ENCODE assay signal across 1 cellular context in the genomic region with DNA sequence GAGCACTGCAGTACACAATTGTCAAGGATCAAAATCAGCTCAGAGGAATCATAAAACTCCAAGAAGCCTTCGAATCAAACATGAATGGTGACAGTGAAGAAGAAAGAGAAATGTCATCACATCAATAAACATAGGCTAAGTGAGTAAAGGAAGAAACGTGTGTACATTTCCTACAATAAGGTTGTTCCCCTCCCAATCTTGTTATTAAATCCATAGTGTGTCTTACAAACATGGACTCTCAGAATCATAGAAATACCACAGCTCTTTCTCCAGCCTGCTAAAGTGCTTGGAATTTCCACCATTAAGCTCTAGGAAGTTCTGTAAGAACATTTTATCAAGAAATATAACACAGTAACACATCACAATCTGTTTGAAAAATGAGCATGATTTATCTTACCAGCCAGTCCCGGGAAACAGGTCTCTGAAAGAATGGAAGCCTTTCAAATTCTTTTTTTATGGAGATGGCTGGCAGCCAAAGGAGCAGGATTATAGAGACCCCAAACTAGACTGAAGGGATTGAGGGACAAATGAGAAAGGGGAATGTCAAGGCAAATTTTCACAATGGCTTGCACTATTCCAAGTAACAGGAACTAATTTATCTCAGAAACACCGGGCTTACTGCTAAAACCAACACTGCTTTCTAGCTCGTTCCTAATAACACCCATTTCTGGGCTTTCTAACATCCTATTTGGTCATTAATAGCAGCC.
TF ChIP-seq lines count a peak whose summit lies in the region.

No MANE protein-coding gene starts in this region.

TF ChIP-seq in K562, 482 proteins besides CTCF, POLR2A, EP300 and RAD21 (continued from another document and continues in another):
- TF ChIP-seq, protein P1, sequence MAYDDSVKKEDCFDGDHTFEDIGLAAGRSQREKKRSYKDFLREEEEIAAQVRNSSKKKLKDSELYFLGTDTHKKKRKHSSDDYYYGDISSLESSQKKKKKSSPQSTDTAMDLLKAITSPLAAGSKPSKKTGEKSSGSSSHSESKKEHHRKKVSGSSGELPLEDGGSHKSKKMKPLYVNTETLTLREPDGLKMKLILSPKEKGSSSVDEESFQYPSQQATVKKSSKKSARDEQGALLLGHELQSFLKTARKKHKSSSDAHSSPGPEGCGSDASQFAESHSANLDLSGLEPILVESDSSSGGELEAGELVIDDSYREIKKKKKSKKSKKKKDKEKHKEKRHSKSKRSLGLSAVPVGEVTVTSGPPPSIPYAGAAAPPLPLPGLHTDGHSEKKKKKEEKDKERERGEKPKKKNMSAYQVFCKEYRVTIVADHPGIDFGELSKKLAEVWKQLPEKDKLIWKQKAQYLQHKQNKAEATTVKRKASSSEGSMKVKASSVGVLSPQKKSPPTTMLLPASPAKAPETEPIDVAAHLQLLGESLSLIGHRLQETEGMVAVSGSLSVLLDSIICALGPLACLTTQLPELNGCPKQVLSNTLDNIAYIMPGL (CRISPR knock-in tag; IDR thresholded peaks at IDR 0.05): no peak
- peak; percentile 93 for TF ChIP-seq NFRKB (IDR thresholded peaks at IDR 0.05; ENCODE audit: low read depth)
- no peak for TF ChIP-seq ZSCAN29 (IDR thresholded peaks at IDR 0.05)
- TF ChIP-seq ZNF175 (CRISPR knock-in tag; IDR thresholded peaks at IDR 0.05; ENCODE audit: low read depth): peak; percentile 31; the same call in 1 of the 2 replicates
- no peak for TF ChIP-seq ZNF695 (CRISPR knock-in tag; IDR thresholded peaks at IDR 0.05)
- TF ChIP-seq TAF1 (IDR thresholded peaks at IDR 0.05; ENCODE audit: control insufficient read depth, extremely low read depth, insufficient read depth, low read length, severe bottlenecking): no peak
- 0 out of 2 replicates have a peak, but pooled peaks have one; percentile 6 for TF ChIP-seq ILK (tag; IDR thresholded peaks at IDR 0.05; ENCODE audit: borderline replicate concordance, low read depth)
- TF ChIP-seq DDX20 (tag; IDR thresholded peaks at IDR 0.05; ENCODE audit: low read depth): no peak
- TF ChIP-seq, protein P2, sequence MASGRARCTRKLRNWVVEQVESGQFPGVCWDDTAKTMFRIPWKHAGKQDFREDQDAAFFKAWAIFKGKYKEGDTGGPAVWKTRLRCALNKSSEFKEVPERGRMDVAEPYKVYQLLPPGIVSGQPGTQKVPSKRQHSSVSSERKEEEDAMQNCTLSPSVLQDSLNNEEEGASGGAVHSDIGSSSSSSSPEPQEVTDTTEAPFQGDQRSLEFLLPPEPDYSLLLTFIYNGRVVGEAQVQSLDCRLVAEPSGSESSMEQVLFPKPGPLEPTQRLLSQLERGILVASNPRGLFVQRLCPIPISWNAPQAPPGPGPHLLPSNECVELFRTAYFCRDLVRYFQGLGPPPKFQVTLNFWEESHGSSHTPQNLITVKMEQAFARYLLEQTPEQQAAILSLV (tag; IDR thresholded peaks at IDR 0.05): 0 out of 2 replicates have a peak, but pooled peaks have one; percentile 23
- TF ChIP-seq SRF (CRISPR knock-in tag; IDR thresholded peaks at IDR 0.05): no peak
- TF ChIP-seq RNF2 (IDR thresholded peaks at IDR 0.05): no peak
- TF ChIP-seq ARHGAP35 (IDR thresholded peaks at IDR 0.05; ENCODE audit: partially characterized antibody): no peak
- peak; percentile 16 for TF ChIP-seq NFIC (IDR thresholded peaks at IDR 0.05)
- no peak for TF ChIP-seq CBFB (CRISPR knock-in tag; IDR thresholded peaks at IDR 0.05)
- no peak for TF ChIP-seq HOXB6 (CRISPR knock-in tag; IDR thresholded peaks at IDR 0.05; ENCODE audit: borderline replicate concordance)
- TF ChIP-seq, protein P3, sequence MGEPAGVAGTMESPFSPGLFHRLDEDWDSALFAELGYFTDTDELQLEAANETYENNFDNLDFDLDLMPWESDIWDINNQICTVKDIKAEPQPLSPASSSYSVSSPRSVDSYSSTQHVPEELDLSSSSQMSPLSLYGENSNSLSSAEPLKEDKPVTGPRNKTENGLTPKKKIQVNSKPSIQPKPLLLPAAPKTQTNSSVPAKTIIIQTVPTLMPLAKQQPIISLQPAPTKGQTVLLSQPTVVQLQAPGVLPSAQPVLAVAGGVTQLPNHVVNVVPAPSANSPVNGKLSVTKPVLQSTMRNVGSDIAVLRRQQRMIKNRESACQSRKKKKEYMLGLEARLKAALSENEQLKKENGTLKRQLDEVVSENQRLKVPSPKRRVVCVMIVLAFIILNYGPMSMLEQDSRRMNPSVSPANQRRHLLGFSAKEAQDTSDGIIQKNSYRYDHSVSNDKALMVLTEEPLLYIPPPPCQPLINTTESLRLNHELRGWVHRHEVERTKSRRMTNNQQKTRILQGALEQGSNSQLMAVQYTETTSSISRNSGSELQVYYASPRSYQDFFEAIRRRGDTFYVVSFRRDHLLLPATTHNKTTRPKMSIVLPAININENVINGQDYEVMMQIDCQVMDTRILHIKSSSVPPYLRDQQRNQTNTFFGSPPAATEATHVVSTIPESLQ (CRISPR knock-in tag; IDR thresholded peaks at IDR 0.05): no peak
- TF ChIP-seq HMGN3 (IDR thresholded peaks at IDR 0.05; ENCODE audit: borderline replicate concordance, extremely low read depth, insufficient read length, low read depth, low read length): no peak
- no peak for TF ChIP-seq PHTF2 (CRISPR knock-in tag; IDR thresholded peaks at IDR 0.05)
- no peak for TF ChIP-seq SAFB (IDR thresholded peaks at IDR 0.05; ENCODE audit: borderline replicate concordance, low read depth, low read length)
- no peak for TF ChIP-seq ESRRB (CRISPR knock-in tag; IDR thresholded peaks at IDR 0.05; ENCODE audit: borderline replicate concordance)
- TF ChIP-seq LCOR (CRISPR knock-in tag; IDR thresholded peaks at IDR 0.05): no peak
- TF ChIP-seq ZNF3 (CRISPR knock-in tag; IDR thresholded peaks at IDR 0.05): 0 out of 2 replicates have a peak, but pooled peaks have one; percentile 35
- no peak for TF ChIP-seq CBX2 (IDR thresholded peaks at IDR 0.05; ENCODE audit: insufficient read depth, low read length, poor library complexity, severe bottlenecking)
- no peak for TF ChIP-seq HMG20A (CRISPR knock-in tag; conservative IDR thresholded peaks at IDR 0.05)
- TF ChIP-seq, protein P4, sequence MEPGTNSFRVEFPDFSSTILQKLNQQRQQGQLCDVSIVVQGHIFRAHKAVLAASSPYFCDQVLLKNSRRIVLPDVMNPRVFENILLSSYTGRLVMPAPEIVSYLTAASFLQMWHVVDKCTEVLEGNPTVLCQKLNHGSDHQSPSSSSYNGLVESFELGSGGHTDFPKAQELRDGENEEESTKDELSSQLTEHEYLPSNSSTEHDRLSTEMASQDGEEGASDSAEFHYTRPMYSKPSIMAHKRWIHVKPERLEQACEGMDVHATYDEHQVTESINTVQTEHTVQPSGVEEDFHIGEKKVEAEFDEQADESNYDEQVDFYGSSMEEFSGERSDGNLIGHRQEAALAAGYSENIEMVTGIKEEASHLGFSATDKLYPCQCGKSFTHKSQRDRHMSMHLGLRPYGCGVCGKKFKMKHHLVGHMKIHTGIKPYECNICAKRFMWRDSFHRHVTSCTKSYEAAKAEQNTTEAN (CRISPR knock-in tag; IDR thresholded peaks at IDR 0.05): no peak
- TF ChIP-seq, protein P5, sequence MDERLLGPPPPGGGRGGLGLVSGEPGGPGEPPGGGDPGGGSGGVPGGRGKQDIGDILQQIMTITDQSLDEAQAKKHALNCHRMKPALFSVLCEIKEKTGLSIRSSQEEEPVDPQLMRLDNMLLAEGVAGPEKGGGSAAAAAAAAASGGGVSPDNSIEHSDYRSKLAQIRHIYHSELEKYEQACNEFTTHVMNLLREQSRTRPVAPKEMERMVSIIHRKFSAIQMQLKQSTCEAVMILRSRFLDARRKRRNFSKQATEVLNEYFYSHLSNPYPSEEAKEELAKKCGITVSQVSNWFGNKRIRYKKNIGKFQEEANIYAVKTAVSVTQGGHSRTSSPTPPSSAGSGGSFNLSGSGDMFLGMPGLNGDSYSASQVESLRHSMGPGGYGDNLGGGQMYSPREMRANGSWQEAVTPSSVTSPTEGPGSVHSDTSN (CRISPR knock-in tag; IDR thresholded peaks at IDR 0.05; ENCODE audit: low read depth): no peak
- TF ChIP-seq, protein P5 (tag; conservative IDR thresholded peaks at IDR 0.05; ENCODE audit: low read depth): peak; percentile 26; the same call in 1 of the 2 replicates
- TF ChIP-seq POU5F1 (IDR thresholded peaks at IDR 0.05; ENCODE audit: borderline replicate concordance, low read depth, low read length, partially characterized antibody): no peak
- TF ChIP-seq FOXJ3 (CRISPR knock-in tag; IDR thresholded peaks at IDR 0.05): no peak
- TF ChIP-seq, protein P6, sequence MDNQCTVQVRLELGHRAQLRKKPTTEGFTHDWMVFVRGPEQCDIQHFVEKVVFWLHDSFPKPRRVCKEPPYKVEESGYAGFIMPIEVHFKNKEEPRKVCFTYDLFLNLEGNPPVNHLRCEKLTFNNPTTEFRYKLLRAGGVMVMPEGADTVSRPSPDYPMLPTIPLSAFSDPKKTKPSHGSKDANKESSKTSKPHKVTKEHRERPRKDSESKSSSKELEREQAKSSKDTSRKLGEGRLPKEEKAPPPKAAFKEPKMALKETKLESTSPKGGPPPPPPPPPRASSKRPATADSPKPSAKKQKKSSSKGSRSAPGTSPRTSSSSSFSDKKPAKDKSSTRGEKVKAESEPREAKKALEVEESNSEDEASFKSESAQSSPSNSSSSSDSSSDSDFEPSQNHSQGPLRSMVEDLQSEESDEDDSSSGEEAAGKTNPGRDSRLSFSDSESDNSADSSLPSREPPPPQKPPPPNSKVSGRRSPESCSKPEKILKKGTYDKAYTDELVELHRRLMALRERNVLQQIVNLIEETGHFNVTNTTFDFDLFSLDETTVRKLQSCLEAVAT (IDR thresholded peaks at IDR 0.05): peak in 1 of 2 experiments; percentile 37; a peak in 2 of 4 replicates
- no peak for TF ChIP-seq ZNF589 (CRISPR knock-in tag; IDR thresholded peaks at IDR 0.05; ENCODE audit: low read depth)
- TF ChIP-seq TAF9B (IDR thresholded peaks at IDR 0.05; ENCODE audit: partially characterized antibody): no peak
- TF ChIP-seq, protein P7, sequence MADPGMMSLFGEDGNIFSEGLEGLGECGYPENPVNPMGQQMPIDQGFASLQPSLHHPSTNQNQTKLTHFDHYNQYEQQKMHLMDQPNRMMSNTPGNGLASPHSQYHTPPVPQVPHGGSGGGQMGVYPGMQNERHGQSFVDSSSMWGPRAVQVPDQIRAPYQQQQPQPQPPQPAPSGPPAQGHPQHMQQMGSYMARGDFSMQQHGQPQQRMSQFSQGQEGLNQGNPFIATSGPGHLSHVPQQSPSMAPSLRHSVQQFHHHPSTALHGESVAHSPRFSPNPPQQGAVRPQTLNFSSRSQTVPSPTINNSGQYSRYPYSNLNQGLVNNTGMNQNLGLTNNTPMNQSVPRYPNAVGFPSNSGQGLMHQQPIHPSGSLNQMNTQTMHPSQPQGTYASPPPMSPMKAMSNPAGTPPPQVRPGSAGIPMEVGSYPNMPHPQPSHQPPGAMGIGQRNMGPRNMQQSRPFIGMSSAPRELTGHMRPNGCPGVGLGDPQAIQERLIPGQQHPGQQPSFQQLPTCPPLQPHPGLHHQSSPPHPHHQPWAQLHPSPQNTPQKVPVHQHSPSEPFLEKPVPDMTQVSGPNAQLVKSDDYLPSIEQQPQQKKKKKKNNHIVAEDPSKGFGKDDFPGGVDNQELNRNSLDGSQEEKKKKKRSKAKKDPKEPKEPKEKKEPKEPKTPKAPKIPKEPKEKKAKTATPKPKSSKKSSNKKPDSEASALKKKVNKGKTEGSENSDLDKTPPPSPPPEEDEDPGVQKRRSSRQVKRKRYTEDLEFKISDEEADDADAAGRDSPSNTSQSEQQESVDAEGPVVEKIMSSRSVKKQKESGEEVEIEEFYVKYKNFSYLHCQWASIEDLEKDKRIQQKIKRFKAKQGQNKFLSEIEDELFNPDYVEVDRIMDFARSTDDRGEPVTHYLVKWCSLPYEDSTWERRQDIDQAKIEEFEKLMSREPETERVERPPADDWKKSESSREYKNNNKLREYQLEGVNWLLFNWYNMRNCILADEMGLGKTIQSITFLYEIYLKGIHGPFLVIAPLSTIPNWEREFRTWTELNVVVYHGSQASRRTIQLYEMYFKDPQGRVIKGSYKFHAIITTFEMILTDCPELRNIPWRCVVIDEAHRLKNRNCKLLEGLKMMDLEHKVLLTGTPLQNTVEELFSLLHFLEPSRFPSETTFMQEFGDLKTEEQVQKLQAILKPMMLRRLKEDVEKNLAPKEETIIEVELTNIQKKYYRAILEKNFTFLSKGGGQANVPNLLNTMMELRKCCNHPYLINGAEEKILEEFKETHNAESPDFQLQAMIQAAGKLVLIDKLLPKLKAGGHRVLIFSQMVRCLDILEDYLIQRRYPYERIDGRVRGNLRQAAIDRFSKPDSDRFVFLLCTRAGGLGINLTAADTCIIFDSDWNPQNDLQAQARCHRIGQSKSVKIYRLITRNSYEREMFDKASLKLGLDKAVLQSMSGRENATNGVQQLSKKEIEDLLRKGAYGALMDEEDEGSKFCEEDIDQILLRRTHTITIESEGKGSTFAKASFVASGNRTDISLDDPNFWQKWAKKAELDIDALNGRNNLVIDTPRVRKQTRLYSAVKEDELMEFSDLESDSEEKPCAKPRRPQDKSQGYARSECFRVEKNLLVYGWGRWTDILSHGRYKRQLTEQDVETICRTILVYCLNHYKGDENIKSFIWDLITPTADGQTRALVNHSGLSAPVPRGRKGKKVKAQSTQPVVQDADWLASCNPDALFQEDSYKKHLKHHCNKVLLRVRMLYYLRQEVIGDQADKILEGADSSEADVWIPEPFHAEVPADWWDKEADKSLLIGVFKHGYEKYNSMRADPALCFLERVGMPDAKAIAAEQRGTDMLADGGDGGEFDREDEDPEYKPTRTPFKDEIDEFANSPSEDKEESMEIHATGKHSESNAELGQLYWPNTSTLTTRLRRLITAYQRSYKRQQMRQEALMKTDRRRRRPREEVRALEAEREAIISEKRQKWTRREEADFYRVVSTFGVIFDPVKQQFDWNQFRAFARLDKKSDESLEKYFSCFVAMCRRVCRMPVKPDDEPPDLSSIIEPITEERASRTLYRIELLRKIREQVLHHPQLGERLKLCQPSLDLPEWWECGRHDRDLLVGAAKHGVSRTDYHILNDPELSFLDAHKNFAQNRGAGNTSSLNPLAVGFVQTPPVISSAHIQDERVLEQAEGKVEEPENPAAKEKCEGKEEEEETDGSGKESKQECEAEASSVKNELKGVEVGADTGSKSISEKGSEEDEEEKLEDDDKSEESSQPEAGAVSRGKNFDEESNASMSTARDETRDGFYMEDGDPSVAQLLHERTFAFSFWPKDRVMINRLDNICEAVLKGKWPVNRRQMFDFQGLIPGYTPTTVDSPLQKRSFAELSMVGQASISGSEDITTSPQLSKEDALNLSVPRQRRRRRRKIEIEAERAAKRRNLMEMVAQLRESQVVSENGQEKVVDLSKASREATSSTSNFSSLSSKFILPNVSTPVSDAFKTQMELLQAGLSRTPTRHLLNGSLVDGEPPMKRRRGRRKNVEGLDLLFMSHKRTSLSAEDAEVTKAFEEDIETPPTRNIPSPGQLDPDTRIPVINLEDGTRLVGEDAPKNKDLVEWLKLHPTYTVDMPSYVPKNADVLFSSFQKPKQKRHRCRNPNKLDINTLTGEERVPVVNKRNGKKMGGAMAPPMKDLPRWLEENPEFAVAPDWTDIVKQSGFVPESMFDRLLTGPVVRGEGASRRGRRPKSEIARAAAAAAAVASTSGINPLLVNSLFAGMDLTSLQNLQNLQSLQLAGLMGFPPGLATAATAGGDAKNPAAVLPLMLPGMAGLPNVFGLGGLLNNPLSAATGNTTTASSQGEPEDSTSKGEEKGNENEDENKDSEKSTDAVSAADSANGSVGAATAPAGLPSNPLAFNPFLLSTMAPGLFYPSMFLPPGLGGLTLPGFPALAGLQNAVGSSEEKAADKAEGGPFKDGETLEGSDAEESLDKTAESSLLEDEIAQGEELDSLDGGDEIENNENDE (IDR thresholded peaks at IDR 0.05; ENCODE audit: low read depth, low read length): no peak
